14 cellular contexts compared by ENCODE assay signal in the genomic region with DNA sequence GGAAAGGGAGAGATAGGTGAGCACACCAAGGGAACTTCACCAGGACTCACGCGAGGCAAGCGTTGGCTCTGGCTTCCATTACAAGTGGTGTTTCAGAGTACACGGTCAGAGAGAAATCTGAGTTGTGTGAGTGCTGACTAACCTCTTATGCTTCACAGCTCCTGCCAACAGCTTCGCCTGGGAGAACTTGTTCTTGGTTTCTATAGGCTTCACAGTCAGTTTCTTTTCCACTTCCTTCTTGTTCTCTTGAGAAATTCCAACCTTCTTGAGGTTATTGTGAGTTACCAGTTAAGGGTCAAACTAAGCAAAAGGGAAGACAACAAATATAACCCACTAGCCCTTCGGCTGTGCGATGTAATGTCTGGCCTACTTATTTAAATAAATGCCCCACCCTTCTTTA. TPM values are rescaled to one million over a fixed set of nuclear protein-coding genes. Genes with fewer than 3 reads are reported as not detected.
DNase-seq lines count a peak whose midpoint lies in the region; ATAC-seq and TF ChIP-seq lines count a peak whose summit lies in the region.
"Had no signal": no experiment of that assay in that cellular context is flagged by ENCODE, and none has a peak within 500 bp of the region (broad histone marks: within the 10 kb centered on the region; RNA-seq: fewer than 3 reads in every experiment).

No MANE protein-coding gene starts in this region.

- BruUV-seq in mammary epithelial cell (replicated peaks; lab: Mats Ljungman, UMichigan) = no TSS peak

- DNase-seq in mammary epithelial cell (peak; percentile 17), breast epithelium (ENCODE audit: low spot score in 2 of 2) (no peak), left lobe of liver (ENCODE audit: low spot score) (no peak), type B pancreatic cell (ENCODE audit: extremely low spot score, unreplicated experiment) (no peak)
- no peak for DNase-seq in activated CD4-positive, alpha-beta T cell treated with anti-CD3 and anti-CD28 coated beads for 36 hours
- DNase-seq: naive B cell; NCI-H1436; NK-92 treated with Interleukin-12 subunit alpha and Interleukin-12 subunit beta, amount 100 ng/mL, for 24 hours; stimulated activated CD4-positive, alpha-beta T cell treated with anti-CD3 and anti-CD28 coated beads, Interleukin-2, amount 100 ng/mL, for 24 hours had no signal

- peaks cover 22% of the 10 kb centered on the region for H3K4me1 Mint-ChIP-seq in dendritic cell treated with granulocyte-macrophage colony-stimulating factor and Interleukin-4, amounts not matched to agents 40 ng/mL and 50 ng/mL, for 4 days (ENCODE audit: low read depth)
- peaks cover 16% of the 10 kb centered on the region for H3K4me1 Mint-ChIP-seq in type B pancreatic cell (ENCODE audit: unreplicated experiment)
- no peaks in the 10 kb centered on the region for H3K4me1 Mint-ChIP-seq in activated CD4-positive, alpha-beta T cell treated with anti-CD3 and anti-CD28 coated beads for 36 hours
- H3K4me1 Mint-ChIP-seq: central memory CD8-positive, alpha-beta T cell had no signal

- 92% methylated on average over 7 of the region's 7 CpGs for WGBS in mammary epithelial cell (ENCODE audit: low coverage, missing lambda C conversion rate)

- no peak for TF ChIP-seq POLR2A in breast epithelium (IDR thresholded peaks at IDR 0.05)

- H3K9me3 ChIP-seq in mammary epithelial cell (replicated peaks; ENCODE audit: insufficient read depth, low read length) = no peaks in the 10 kb centered on the region
- no peaks in the 10 kb centered on the region for H3K9me3 ChIP-seq in breast epithelium

- no peaks in the 10 kb centered on the region for H3K79me2 ChIP-seq in mammary epithelial cell (ENCODE audit: insufficient read depth, low read length)

- no peaks in the 10 kb centered on the region for H3K4me1 ChIP-seq in mammary epithelial cell (ENCODE audit: insufficient read depth, low read length)
- no peaks in the 10 kb centered on the region for H3K4me1 ChIP-seq in breast epithelium

- H3K4me2 ChIP-seq in mammary epithelial cell (ENCODE audit: insufficient read depth, low read depth, low read length) = no peak overlapping the region

- H3K27ac Mint-ChIP-seq in dendritic cell treated with granulocyte-macrophage colony-stimulating factor and Interleukin-4, amounts not matched to agents 40 ng/mL and 50 ng/mL, for 4 days = peak overlapping the region; percentile 60
- peak overlapping the region; percentile 68 for H3K27ac Mint-ChIP-seq in type B pancreatic cell
- no peak overlapping the region for H3K27ac Mint-ChIP-seq in activated CD4-positive, alpha-beta T cell treated with anti-CD3 and anti-CD28 coated beads for 36 hours
- H3K27ac Mint-ChIP-seq: T-helper 2 cell treated with Interferon-gamma antibody and Interleukin-4, amounts not matched to agents 5 μg/mL and 100 μg/mL, for 36 hours had no signal

- H3K4me3 Mint-ChIP-seq in dendritic cell treated with granulocyte-macrophage colony-stimulating factor and Interleukin-4, amounts not matched to agents 40 ng/mL and 50 ng/mL, for 4 days = no peak overlapping the region
- H3K4me3 Mint-ChIP-seq in type B pancreatic cell = no peak overlapping the region
- H3K4me3 Mint-ChIP-seq in activated CD4-positive, alpha-beta T cell treated with anti-CD3 and anti-CD28 coated beads for 36 hours = no peak overlapping the region
- H3K4me3 Mint-ChIP-seq: central memory CD8-positive, alpha-beta T cell; naive B cell; T-helper 2 cell treated with Interferon-gamma antibody and Interleukin-4, amounts not matched to agents 5 μg/mL and 100 μg/mL, for 36 hours had no signal

- H3K27ac ChIP-seq in mammary epithelial cell (ENCODE audit: insufficient read depth, low read depth, low read length) = no peak overlapping the region
- peak overlapping the region in 1 of 2 donors; percentile 58 for H3K27ac ChIP-seq in breast epithelium

- no peaks in the 10 kb centered on the region for H3K9me3 Mint-ChIP-seq in dendritic cell treated with granulocyte-macrophage colony-stimulating factor and Interleukin-4, amounts not matched to agents 40 ng/mL and 50 ng/mL, for 4 days
- H3K9me3 Mint-ChIP-seq in type B pancreatic cell = no peaks in the 10 kb centered on the region
- H3K9me3 Mint-ChIP-seq in activated CD4-positive, alpha-beta T cell treated with anti-CD3 and anti-CD28 coated beads for 36 hours (ENCODE audit: low read depth) = no peaks in the 10 kb centered on the region
- H3K9me3 Mint-ChIP-seq: central memory CD8-positive, alpha-beta T cell; naive B cell; T-helper 2 cell treated with Interferon-gamma antibody and Interleukin-4, amounts not matched to agents 5 μg/mL and 100 μg/mL, for 36 hours had no signal

- CTCF ChIA-PET in mammary epithelial cell (lab: Charles Lee; ENCODE audit: low non-redundant PET) = no interaction called here
- CTCF ChIA-PET in activated CD4-positive, alpha-beta T cell treated with anti-CD3 and anti-CD28 coated beads for 36 hours (lab: Charles Lee) = interaction anchor here (1.1 to 1.5 kb wide), 3 partner anchors 39 to 83 kb away, joined by 3 to 8 read pairs (median 5); no protein-coding TSS in a partner anchor

- H3K27me3 Mint-ChIP-seq in dendritic cell treated with granulocyte-macrophage colony-stimulating factor and Interleukin-4, amounts not matched to agents 40 ng/mL and 50 ng/mL, for 4 days = no peaks in the 10 kb centered on the region
- H3K27me3 Mint-ChIP-seq in type B pancreatic cell = no peaks in the 10 kb centered on the region
- no peaks in the 10 kb centered on the region for H3K27me3 Mint-ChIP-seq in activated CD4-positive, alpha-beta T cell treated with anti-CD3 and anti-CD28 coated beads for 36 hours
- H3K27me3 Mint-ChIP-seq: central memory CD8-positive, alpha-beta T cell; naive B cell had no signal

- no peak overlapping the region for H3K4me3 ChIP-seq in mammary epithelial cell (replicated peaks in 1 of 3; ENCODE audit: insufficient read depth in 1 of 3, low read depth in 2 of 3, low read length in 3 of 3)
- H3K4me3 ChIP-seq in breast epithelium = no peak overlapping the region

- intact Hi-C loops in mammary epithelial cell (cut with micrococcal nuclease) (no loop called here), breast epithelium (cut with DNase I; ENCODE audit: low total_unique reads) (loop anchor here (2.0 kb wide), 1 partner anchor 68 kb away; no protein-coding TSS in a partner anchor)
- intact Hi-C loops in dendritic cell treated with granulocyte-macrophage colony-stimulating factor and Interleukin-4, amounts not matched to agents 40 ng/mL and 50 ng/mL, for 4 days (cut with micrococcal nuclease) = loop anchor here (10.0 kb wide), 1 partner anchor 202 kb away; a partner anchor contains a TSS
- intact Hi-C loops in activated CD4-positive, alpha-beta T cell treated with anti-CD3 and anti-CD28 coated beads for 36 hours (cut with DNase I, micrococcal nuclease) = loop anchor here in 1 of 2 experiments (10.0 kb wide), 1 partner anchor 302 kb away; a partner anchor contains a TSS

- H3K36me3 ChIP-seq in mammary epithelial cell (ENCODE audit: insufficient read depth, low read length) = peaks cover 28% of the 10 kb centered on the region
- no peaks in the 10 kb centered on the region for H3K36me3 ChIP-seq in breast epithelium

- no peak for TF ChIP-seq CTCF in mammary epithelial cell (conservative IDR thresholded peaks at IDR 0.05 in 1 of 2, IDR thresholded peaks at IDR 0.05 in 1 of 2; ENCODE audit: extremely low read depth in 1 of 2, insufficient read depth in 1 of 2, low read depth in 1 of 2, low read length in 2 of 2)
- TF ChIP-seq CTCF in breast epithelium (IDR thresholded peaks at IDR 0.05) = no peak
- no peak for TF ChIP-seq CTCF in type B pancreatic cell (conservative IDR thresholded peaks at IDR 0.05)

- in situ Hi-C loops in mammary epithelial cell (cut with MboI; ENCODE audit: low sequenced_read_pairs in 2 of 2) = loop anchor here in 1 of 2 donors (10.0 kb wide), 1 partner anchor 82 kb away; no protein-coding TSS in a partner anchor

- H3K27me3 ChIP-seq in mammary epithelial cell (ENCODE audit: insufficient read depth, low read length) = no peaks in the 10 kb centered on the region
- H3K27me3 ChIP-seq in breast epithelium = no peaks in the 10 kb centered on the region

- dilution Hi-C loops in mammary epithelial cell (cut with HindIII; ENCODE audit: low sequenced_read_pairs) = no loop called here

- H4K20me1 ChIP-seq in mammary epithelial cell (ENCODE audit: insufficient read depth, low read length) = no peaks in the 10 kb centered on the region

- ATAC-seq in left lobe of liver = peak; percentile 25
- no peak for ATAC-seq in GM19467 (IDR thresholded peaks at IDR 0.05; ENCODE audit: unreplicated experiment)
- ATAC-seq in activated CD4-positive, alpha-beta T cell treated with anti-CD3 and anti-CD28 coated beads for 36 hours = no peak
- ATAC-seq in GM21528 (IDR thresholded peaks at IDR 0.05; ENCODE audit: low FRiP score, unreplicated experiment) = no peak

- H3K9ac ChIP-seq in mammary epithelial cell (ENCODE audit: insufficient read depth, low read length) = no peak overlapping the region

- H3K36me3 Mint-ChIP-seq in dendritic cell treated with granulocyte-macrophage colony-stimulating factor and Interleukin-4, amounts not matched to agents 40 ng/mL and 50 ng/mL, for 4 days (ENCODE audit: low read depth) = peaks cover 86% of the 10 kb centered on the region
- peaks cover 21% of the 10 kb centered on the region for H3K36me3 Mint-ChIP-seq in type B pancreatic cell
- H3K36me3 Mint-ChIP-seq in activated CD4-positive, alpha-beta T cell treated with anti-CD3 and anti-CD28 coated beads for 36 hours (ENCODE audit: low read depth) = peaks cover 44% of the 10 kb centered on the region

- no peak overlapping the region for H2AFZ ChIP-seq in mammary epithelial cell (ENCODE audit: low read depth, low read length)

- POLR2A ChIA-PET in activated CD4-positive, alpha-beta T cell treated with anti-CD3 and anti-CD28 coated beads for 36 hours (lab: Charles Lee) = interaction anchor here (0.5 to 0.6 kb wide), 2 partner anchors 59 to 377 kb away, joined by 3 read pairs; no protein-coding TSS in a partner anchor

RNA-seq across cellular contexts. Expression of a gene that starts 18.9 kb away (rescaled TPM):
- total RNA-seq in mammary epithelial cell (10 to 100 TPM; 43.2 to 90.0 TPM), breast epithelium (10 to 100 TPM; 64.8 to 81.4 (median 69.8) TPM), left lobe of liver (26.6 TPM), type B pancreatic cell (ENCODE audit: low replicate concordance) (90.1 and 94.4 TPM in 2 replicates)
- 64.8 TPM for polyA plus RNA-seq in mammary epithelial cell
- 50.1 TPM for polyA minus RNA-seq in mammary epithelial cell
- total RNA-seq in activated CD4-positive, alpha-beta T cell treated with anti-CD3 and anti-CD28 coated beads for 36 hours = 100 to 1,000 TPM; 111 to 156 TPM

RNA-seq across cellular contexts. Expression of a gene that starts 19.2 kb away (rescaled TPM):
- total RNA-seq in mammary epithelial cell = 10 to 100 TPM; 46.9 to 47.2 TPM
- polyA plus RNA-seq in mammary epithelial cell = 23.4 TPM
- polyA minus RNA-seq in mammary epithelial cell = 29.1 TPM
- 10 to 100 TPM; 26.4 to 52.4 (median 34.4) TPM for total RNA-seq in breast epithelium
- total RNA-seq in left lobe of liver = 18.1 TPM
- 36.3 and 49.9 TPM in 2 replicates for total RNA-seq in type B pancreatic cell (ENCODE audit: low replicate concordance)
- 10 to 100 TPM; 24.6 to 30.2 TPM for total RNA-seq in activated CD4-positive, alpha-beta T cell treated with anti-CD3 and anti-CD28 coated beads for 36 hours
